12 cellular contexts compared by ENCODE assay signal in genomic region chr6:14635195-14635594, GRCh38.
DNase-seq lines count a peak whose midpoint lies in the region; ATAC-seq, FAIRE-seq and TF ChIP-seq lines count a peak whose summit lies in the region.
"Had no signal": no experiment of that assay in that cellular context is flagged by ENCODE, and none has a peak within 500 bp of the region (broad histone marks: within the 10 kb centered on the region; RNA-seq: fewer than 3 reads in every experiment).

No MANE protein-coding gene starts in this region.

- WGBS in HepG2 (ENCODE audit: low lambda C conversion rate): 0% methylated on average over 1 of the region's 1 CpG

- H3K4me2 ChIP-seq in HepG2 (ENCODE audit: low read depth, low read length): no peak overlapping the region

- CTCF ChIA-PET in HepG2 (lab: Yijun Ruan, JAX; ENCODE audit: low intra/inter-chr PET ratio, low total read pairs) (no interaction called here), A673 (lab: Charles Lee) (no interaction called here)

- peaks cover 42% of the 10 kb centered on the region for H3K4me1 Mint-ChIP-seq in activated naive CD8-positive, alpha-beta T cell treated with anti-CD3 and anti-CD28 coated beads for 36 hours

- no peak for TF ChIP-seq EP300 in HepG2 (IDR thresholded peaks at IDR 0.05; ENCODE audit: low read depth in 2 of 2, low read length in 2 of 2)
- no peak for TF ChIP-seq EP300 in HepG2 (CRISPR knock-in tag; IDR thresholded peaks at IDR 0.05; ENCODE audit: borderline replicate concordance)

- H3K79me2 ChIP-seq in HepG2 (ENCODE audit: insufficient read depth, low read length): no peaks in the 10 kb centered on the region

- FAIRE-seq in HepG2 (lab: Jason Lieb, UNC): no peak

- TF ChIP-seq POLR2A in HepG2 (IDR thresholded peaks at IDR 0.05; ENCODE audit: insufficient read depth in 1 of 2, low read depth in 2 of 2, low read length in 2 of 2): no peak

- H4K20me1 ChIP-seq in HepG2 (ENCODE audit: insufficient read depth, low read length): no peaks in the 10 kb centered on the region

- no peaks in the 10 kb centered on the region for H3K9me3 Mint-ChIP-seq in activated naive CD8-positive, alpha-beta T cell treated with anti-CD3 and anti-CD28 coated beads for 36 hours

- TF ChIP-seq RAD21 in HepG2 (CRISPR knock-in tag; IDR thresholded peaks at IDR 0.05): no peak

- H3K9ac ChIP-seq in HepG2 (ENCODE audit: insufficient read depth, low read depth, low read length): no peak overlapping the region

- H3K27me3 Mint-ChIP-seq in activated naive CD8-positive, alpha-beta T cell treated with anti-CD3 and anti-CD28 coated beads for 36 hours: peaks cover 8% of the 10 kb centered on the region

- H3K27me3 ChIP-seq in HepG2 (ENCODE audit: control insufficient read depth in 1 of 2, insufficient read depth in 2 of 2, low read length in 2 of 2): no peaks in the 10 kb centered on the region; a peak in 1 of 5 replicates
- no peaks in the 10 kb centered on the region for H3K27me3 ChIP-seq in A673 (replicated peaks; ENCODE audit: insufficient read depth, low read depth, low read length, poor library complexity)

- no peak overlapping the region for H3K27ac ChIP-seq in HepG2 (ENCODE audit: extremely low read length, insufficient read depth, low read length)
- no peak overlapping the region for H3K27ac ChIP-seq in A673 (ENCODE audit: low read depth, low read length, poor library complexity, severe bottlenecking)
- H3K27ac ChIP-seq: RWPE1 had no signal

- DNase-seq in T-helper 9 cell (peak; percentile 32), HepG2 (ENCODE audit: low spot score) (no peak), A673 (ENCODE audit: low spot score) (no peak), glomerular visceral epithelial cell (ENCODE audit: extremely low spot score) (no peak)
- DNase-seq in activated naive CD8-positive, alpha-beta T cell treated with anti-CD3 and anti-CD28 coated beads for 36 hours: peak; percentile 59
- peak; percentile 25 to 28 for DNase-seq in stimulated activated CD8-positive, alpha-beta memory T cell treated with anti-CD3 and anti-CD28 coated beads, Interleukin-15, amount 100 ng/mL, for 48 hours (ENCODE audit: low read depth in 2 of 2)
- DNase-seq: activated CD4-positive, CD25-positive, alpha-beta regulatory T cell treated with anti-CD3 and anti-CD28 coated beads, Interleukin-2, amount 50 U/mL, for 72 hours; DMS79; NCI-H1930 had no signal

- H2AFZ ChIP-seq in HepG2 (ENCODE audit: low read length): no peak overlapping the region

- in situ Hi-C loops in HepG2 (cut with HindIII; ENCODE audit: extremely low pct_ligation_motif_present, low pct_unique_long_range_greater_than_20kb): no loop called here

- H3K4me3 Mint-ChIP-seq in activated naive CD8-positive, alpha-beta T cell treated with anti-CD3 and anti-CD28 coated beads for 36 hours: peak overlapping the region; percentile 47

- no peaks in the 10 kb centered on the region for H3K9me3 ChIP-seq in HepG2 (ENCODE audit: low read length)
- no peaks in the 10 kb centered on the region for H3K9me3 ChIP-seq in A673 (ENCODE audit: low read depth, low read length, poor library complexity, severe bottlenecking)

- intact Hi-C loops in HepG2 (cut with micrococcal nuclease; ENCODE audit: unreplicated experiment) (no loop called here), A673 (cut with micrococcal nuclease; ENCODE audit: unreplicated experiment) (no loop called here)

- peak overlapping the region; percentile 14 for H3K27ac Mint-ChIP-seq in activated naive CD8-positive, alpha-beta T cell treated with anti-CD3 and anti-CD28 coated beads for 36 hours

- ATAC-seq in GM19324 (IDR thresholded peaks at IDR 0.05; ENCODE audit: low FRiP score, unreplicated experiment) (peak; percentile 38), HG02759 (IDR thresholded peaks at IDR 0.05; ENCODE audit: unreplicated experiment) (no peak), HepG2 (no peak)

- no peaks in the 10 kb centered on the region for H3K36me3 Mint-ChIP-seq in activated naive CD8-positive, alpha-beta T cell treated with anti-CD3 and anti-CD28 coated beads for 36 hours

- H3K4me1 ChIP-seq in HepG2 (ENCODE audit: insufficient read depth, low read length) (no peaks in the 10 kb centered on the region), A673 (ENCODE audit: insufficient read depth, low read length, poor library complexity, severe bottlenecking) (peaks cover 30% of the 10 kb centered on the region)

- BruUV-seq in HepG2 (replicated peaks; lab: Mats Ljungman, UMichigan): no TSS peak
- no TSS peak for BruUV-seq in A673 (replicated peaks; lab: Mats Ljungman, UMichigan)

- POLR2A ChIA-PET in HepG2 (lab: Yijun Ruan, JAX): no interaction called here
- POLR2A ChIA-PET in A673 (lab: Charles Lee; ENCODE audit: low non-redundant PET): no interaction called here

- H3K4me3 ChIP-seq in HepG2 (replicated peaks in 1 of 3; ENCODE audit: insufficient read depth in 1 of 3, low read depth in 2 of 3, low read length in 3 of 3) (no peak overlapping the region), A673 (ENCODE audit: low read depth, low read length, poor library complexity, severe bottlenecking) (no peak overlapping the region)

- TF ChIP-seq CTCF in HepG2 (CRISPR knock-in tag; IDR thresholded peaks at IDR 0.05) (no peak), A673 (conservative IDR thresholded peaks at IDR 0.05; ENCODE audit: low read depth, low read length) (no peak)

- H3K36me3 ChIP-seq in HepG2 (replicated peaks in 1 of 2; ENCODE audit: control insufficient read depth in 1 of 2, insufficient read depth in 2 of 2, low read length in 2 of 2) (no peaks in the 10 kb centered on the region), A673 (ENCODE audit: insufficient read depth, low read length, poor library complexity, severe bottlenecking) (no peaks in the 10 kb centered on the region)

TF ChIP-seq in HepG2, 621 proteins besides CTCF, POLR2A, EP300 and RAD21:
- TF ChIP-seq ZNF614 (CRISPR knock-in tag; IDR thresholded peaks at IDR 0.05; ENCODE audit: borderline replicate concordance) (no peak), CEBPG (CRISPR knock-in tag; IDR thresholded peaks at IDR 0.05) (no peak), SMC3 (IDR thresholded peaks at IDR 0.05; ENCODE audit: low read length) (no peak), MXI1 (IDR thresholded peaks at IDR 0.05; ENCODE audit: borderline replicate concordance, low read depth, low read length) (no peak), KLF9 (CRISPR knock-in tag; IDR thresholded peaks at IDR 0.05; ENCODE audit: low read depth) (no peak)

Comparison
In these comparisons a context has a peak if more than half of its experiments do, and no peak if none do; other contexts are left out.
1. DNase-seq: peak in T-helper 9 cell (single experiment), activated naive CD8-positive, alpha-beta T cell treated with anti-CD3 and anti-CD28 coated beads for 36 hours (single experiment) and stimulated activated CD8-positive, alpha-beta memory T cell treated with anti-CD3 and anti-CD28 coated beads, Interleukin-15, amount 100 ng/mL, for 48 hours (2 of 2); none in HepG2 (single experiment), A673 (single experiment) and glomerular visceral epithelial cell (single experiment).